Comparison of ENCODE assay signal across 1 cellular context in genomic region chr9:128192601-128193371, GRCh38.
TF ChIP-seq lines count a peak whose summit lies in the region.

No MANE protein-coding gene starts in this region.

TF ChIP-seq in HEK293, 187 proteins besides CTCF, POLR2A, EP300 and RAD21 (continued from another document and continues in another):
- TF ChIP-seq, protein P1, sequence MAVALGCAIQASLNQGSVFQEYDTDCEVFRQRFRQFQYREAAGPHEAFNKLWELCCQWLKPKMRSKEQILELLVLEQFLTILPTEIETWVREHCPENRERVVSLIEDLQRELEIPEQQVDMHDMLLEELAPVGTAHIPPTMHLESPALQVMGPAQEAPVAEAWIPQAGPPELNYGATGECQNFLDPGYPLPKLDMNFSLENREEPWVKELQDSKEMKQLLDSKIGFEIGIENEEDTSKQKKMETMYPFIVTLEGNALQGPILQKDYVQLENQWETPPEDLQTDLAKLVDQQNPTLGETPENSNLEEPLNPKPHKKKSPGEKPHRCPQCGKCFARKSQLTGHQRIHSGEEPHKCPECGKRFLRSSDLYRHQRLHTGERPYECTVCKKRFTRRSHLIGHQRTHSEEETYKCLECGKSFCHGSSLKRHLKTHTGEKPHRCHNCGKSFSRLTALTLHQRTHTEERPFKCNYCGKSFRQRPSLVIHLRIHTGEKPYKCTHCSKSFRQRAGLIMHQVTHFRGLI (tag by site-specific recombination; IDR thresholded peaks at IDR 0.05): peak; percentile 74; the same call in 1 of the 2 replicates
- TF ChIP-seq, protein P2, sequence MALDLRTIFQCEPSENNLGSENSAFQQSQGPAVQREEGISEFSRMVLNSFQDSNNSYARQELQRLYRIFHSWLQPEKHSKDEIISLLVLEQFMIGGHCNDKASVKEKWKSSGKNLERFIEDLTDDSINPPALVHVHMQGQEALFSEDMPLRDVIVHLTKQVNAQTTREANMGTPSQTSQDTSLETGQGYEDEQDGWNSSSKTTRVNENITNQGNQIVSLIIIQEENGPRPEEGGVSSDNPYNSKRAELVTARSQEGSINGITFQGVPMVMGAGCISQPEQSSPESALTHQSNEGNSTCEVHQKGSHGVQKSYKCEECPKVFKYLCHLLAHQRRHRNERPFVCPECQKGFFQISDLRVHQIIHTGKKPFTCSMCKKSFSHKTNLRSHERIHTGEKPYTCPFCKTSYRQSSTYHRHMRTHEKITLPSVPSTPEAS (tag by site-specific recombination; IDR thresholded peaks at IDR 0.05): no peak
- TF ChIP-seq ZBTB48 (tag by site-specific recombination; IDR thresholded peaks at IDR 0.05) (0 out of 2 replicates have a peak, but pooled peaks have one; percentile 21), ZNF10 (tag by site-specific recombination; IDR thresholded peaks at IDR 0.05) (peak; percentile 67; the same call in 1 of the 2 replicates), ZNF391 (tag by site-specific recombination; IDR thresholded peaks at IDR 0.05; ENCODE audit: borderline replicate concordance, low read depth) (no peak), KLF10 (tag by site-specific recombination; IDR thresholded peaks at IDR 0.05) (peak; percentile 81), ZNF610 (tag by site-specific recombination; IDR thresholded peaks at IDR 0.05; ENCODE audit: borderline replicate concordance) (peak; percentile 91; the same call in 1 of the 2 replicates), ZIC2 (tag by site-specific recombination; IDR thresholded peaks at IDR 0.05) (no peak), ZNF660 (tag by site-specific recombination; IDR thresholded peaks at IDR 0.05) (peak; percentile 95), ZNF292 (tag by site-specific recombination; IDR thresholded peaks at IDR 0.05; ENCODE audit: borderline replicate concordance, low read depth) (no peak), KLF1 (tag by site-specific recombination; IDR thresholded peaks at IDR 0.05) (peak; percentile 50; the same call in 1 of the 2 replicates), OVOL3 (tag by site-specific recombination; IDR thresholded peaks at IDR 0.05) (no peak), SP3 (tag by site-specific recombination; IDR thresholded peaks at IDR 0.05) (peak; percentile 33; the same call in 1 of the 2 replicates), SP2 (tag by site-specific recombination; IDR thresholded peaks at IDR 0.05) (peak; percentile 75), ZBTB44 (tag by site-specific recombination; IDR thresholded peaks at IDR 0.05) (peak; percentile 56; the same call in 1 of the 2 replicates), MEIS1 (CRISPR knock-in tag; IDR thresholded peaks at IDR 0.05; ENCODE audit: borderline replicate concordance) (peak; percentile 98), ZNF148 (tag by site-specific recombination; IDR thresholded peaks at IDR 0.05; ENCODE audit: borderline replicate concordance) (no peak), SP7 (tag by site-specific recombination; IDR thresholded peaks at IDR 0.05) (peak; percentile 54; the same call in 1 of the 2 replicates), ZNF600 (tag by site-specific recombination; IDR thresholded peaks at IDR 0.05) (peak; percentile 88), ZSCAN30 (tag by site-specific recombination; IDR thresholded peaks at IDR 0.05) (peak; percentile 82), ZNF341 (tag by site-specific recombination; IDR thresholded peaks at IDR 0.05; ENCODE audit: low read depth) (peak; percentile 74), ZNF324 (tag by site-specific recombination; IDR thresholded peaks at IDR 0.05) (no peak), ZNF335 (tag by site-specific recombination; conservative IDR thresholded peaks at IDR 0.05) (peak; percentile 63), ZNF473 (tag by site-specific recombination; IDR thresholded peaks at IDR 0.05) (no peak), KLF9 (tag by site-specific recombination; IDR thresholded peaks at IDR 0.05; ENCODE audit: low read depth) (peak; percentile 27; the same call in 1 of the 2 replicates), KLF8 (tag by site-specific recombination; IDR thresholded peaks at IDR 0.05) (peak; percentile 47; the same call in 1 of the 2 replicates), TRIM28 (IDR thresholded peaks at IDR 0.05; ENCODE audit: borderline replicate concordance, low read length) (no peak), ZNF2 (tag by site-specific recombination; IDR thresholded peaks at IDR 0.05) (0 out of 2 replicates have a peak, but pooled peaks have one; percentile 7), ZNF654 (tag by site-specific recombination; IDR thresholded peaks at IDR 0.05; ENCODE audit: low read depth) (peak; percentile 8; the same call in 1 of the 2 replicates), PBX3 (CRISPR knock-in tag; IDR thresholded peaks at IDR 0.05) (peak; percentile 96), ZFP69B (tag by site-specific recombination; IDR thresholded peaks at IDR 0.05) (no peak), GLIS2 (tag by site-specific recombination; IDR thresholded peaks at IDR 0.05) (0 out of 2 replicates have a peak, but pooled peaks have one; percentile 46), IKZF3 (tag by site-specific recombination; IDR thresholded peaks at IDR 0.05) (peak; percentile 70), ZNF514 (tag by site-specific recombination; IDR thresholded peaks at IDR 0.05) (no peak), GFI1B (tag by site-specific recombination; IDR thresholded peaks at IDR 0.05) (peak; percentile 85), ZNF692 (tag by site-specific recombination; IDR thresholded peaks at IDR 0.05) (0 out of 2 replicates have a peak, but pooled peaks have one; percentile 39), ZBTB6 (tag by site-specific recombination; IDR thresholded peaks at IDR 0.05) (0 out of 2 replicates have a peak, but pooled peaks have one; percentile 8), MYNN (tag by site-specific recombination; IDR thresholded peaks at IDR 0.05; ENCODE audit: borderline replicate concordance) (no peak), ZBTB8A (tag by site-specific recombination; IDR thresholded peaks at IDR 0.05) (peak; percentile 99), ZFHX2 (tag by site-specific recombination; conservative IDR thresholded peaks at IDR 0.05) (peak; percentile 72), ZNF423 (tag by site-specific recombination; IDR thresholded peaks at IDR 0.05) (peak; percentile 92), ZNF23 (tag by site-specific recombination; IDR thresholded peaks at IDR 0.05; ENCODE audit: borderline replicate concordance) (no peak), ZNF140 (tag by site-specific recombination; IDR thresholded peaks at IDR 0.05) (peak; percentile 100), ZXDB (tag by site-specific recombination; IDR thresholded peaks at IDR 0.05) (peak; percentile 57; the same call in 1 of the 2 replicates), ZNF24 (tag by site-specific recombination; IDR thresholded peaks at IDR 0.05) (0 out of 2 replicates have a peak, but pooled peaks have one; percentile 57), HOXC10 (CRISPR knock-in tag; IDR thresholded peaks at IDR 0.05) (peak; percentile 99)
- TF ChIP-seq, protein P3, sequence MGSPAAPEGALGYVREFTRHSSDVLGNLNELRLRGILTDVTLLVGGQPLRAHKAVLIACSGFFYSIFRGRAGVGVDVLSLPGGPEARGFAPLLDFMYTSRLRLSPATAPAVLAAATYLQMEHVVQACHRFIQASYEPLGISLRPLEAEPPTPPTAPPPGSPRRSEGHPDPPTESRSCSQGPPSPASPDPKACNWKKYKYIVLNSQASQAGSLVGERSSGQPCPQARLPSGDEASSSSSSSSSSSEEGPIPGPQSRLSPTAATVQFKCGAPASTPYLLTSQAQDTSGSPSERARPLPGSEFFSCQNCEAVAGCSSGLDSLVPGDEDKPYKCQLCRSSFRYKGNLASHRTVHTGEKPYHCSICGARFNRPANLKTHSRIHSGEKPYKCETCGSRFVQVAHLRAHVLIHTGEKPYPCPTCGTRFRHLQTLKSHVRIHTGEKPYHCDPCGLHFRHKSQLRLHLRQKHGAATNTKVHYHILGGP (tag by site-specific recombination; IDR thresholded peaks at IDR 0.05): no peak
- TF ChIP-seq, protein P4, sequence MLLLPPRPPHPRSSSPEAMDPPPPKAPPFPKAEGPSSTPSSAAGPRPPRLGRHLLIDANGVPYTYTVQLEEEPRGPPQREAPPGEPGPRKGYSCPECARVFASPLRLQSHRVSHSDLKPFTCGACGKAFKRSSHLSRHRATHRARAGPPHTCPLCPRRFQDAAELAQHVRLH (tag by site-specific recombination; IDR thresholded peaks at IDR 0.05): 0 out of 2 replicates have a peak, but pooled peaks have one; percentile 8
- TF ChIP-seq, protein P5, sequence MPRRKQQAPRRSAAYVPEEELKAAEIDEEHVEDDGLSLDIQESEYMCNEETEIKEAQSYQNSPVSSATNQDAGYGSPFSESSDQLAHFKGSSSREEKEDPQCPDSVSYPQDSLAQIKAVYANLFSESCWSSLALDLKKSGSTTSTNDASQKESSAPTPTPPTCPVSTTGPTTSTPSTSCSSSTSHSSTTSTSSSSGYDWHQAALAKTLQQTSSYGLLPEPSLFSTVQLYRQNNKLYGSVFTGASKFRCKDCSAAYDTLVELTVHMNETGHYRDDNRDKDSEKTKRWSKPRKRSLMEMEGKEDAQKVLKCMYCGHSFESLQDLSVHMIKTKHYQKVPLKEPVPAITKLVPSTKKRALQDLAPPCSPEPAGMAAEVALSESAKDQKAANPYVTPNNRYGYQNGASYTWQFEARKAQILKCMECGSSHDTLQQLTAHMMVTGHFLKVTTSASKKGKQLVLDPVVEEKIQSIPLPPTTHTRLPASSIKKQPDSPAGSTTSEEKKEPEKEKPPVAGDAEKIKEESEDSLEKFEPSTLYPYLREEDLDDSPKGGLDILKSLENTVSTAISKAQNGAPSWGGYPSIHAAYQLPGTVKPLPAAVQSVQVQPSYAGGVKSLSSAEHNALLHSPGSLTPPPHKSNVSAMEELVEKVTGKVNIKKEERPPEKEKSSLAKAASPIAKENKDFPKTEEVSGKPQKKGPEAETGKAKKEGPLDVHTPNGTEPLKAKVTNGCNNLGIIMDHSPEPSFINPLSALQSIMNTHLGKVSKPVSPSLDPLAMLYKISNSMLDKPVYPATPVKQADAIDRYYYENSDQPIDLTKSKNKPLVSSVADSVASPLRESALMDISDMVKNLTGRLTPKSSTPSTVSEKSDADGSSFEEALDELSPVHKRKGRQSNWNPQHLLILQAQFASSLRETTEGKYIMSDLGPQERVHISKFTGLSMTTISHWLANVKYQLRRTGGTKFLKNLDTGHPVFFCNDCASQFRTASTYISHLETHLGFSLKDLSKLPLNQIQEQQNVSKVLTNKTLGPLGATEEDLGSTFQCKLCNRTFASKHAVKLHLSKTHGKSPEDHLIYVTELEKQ (tag by site-specific recombination; IDR thresholded peaks at IDR 0.05; ENCODE audit: borderline replicate concordance): peak; percentile 76
